Comparison of ENCODE assay signal across 17 cellular contexts in the genomic region with DNA sequence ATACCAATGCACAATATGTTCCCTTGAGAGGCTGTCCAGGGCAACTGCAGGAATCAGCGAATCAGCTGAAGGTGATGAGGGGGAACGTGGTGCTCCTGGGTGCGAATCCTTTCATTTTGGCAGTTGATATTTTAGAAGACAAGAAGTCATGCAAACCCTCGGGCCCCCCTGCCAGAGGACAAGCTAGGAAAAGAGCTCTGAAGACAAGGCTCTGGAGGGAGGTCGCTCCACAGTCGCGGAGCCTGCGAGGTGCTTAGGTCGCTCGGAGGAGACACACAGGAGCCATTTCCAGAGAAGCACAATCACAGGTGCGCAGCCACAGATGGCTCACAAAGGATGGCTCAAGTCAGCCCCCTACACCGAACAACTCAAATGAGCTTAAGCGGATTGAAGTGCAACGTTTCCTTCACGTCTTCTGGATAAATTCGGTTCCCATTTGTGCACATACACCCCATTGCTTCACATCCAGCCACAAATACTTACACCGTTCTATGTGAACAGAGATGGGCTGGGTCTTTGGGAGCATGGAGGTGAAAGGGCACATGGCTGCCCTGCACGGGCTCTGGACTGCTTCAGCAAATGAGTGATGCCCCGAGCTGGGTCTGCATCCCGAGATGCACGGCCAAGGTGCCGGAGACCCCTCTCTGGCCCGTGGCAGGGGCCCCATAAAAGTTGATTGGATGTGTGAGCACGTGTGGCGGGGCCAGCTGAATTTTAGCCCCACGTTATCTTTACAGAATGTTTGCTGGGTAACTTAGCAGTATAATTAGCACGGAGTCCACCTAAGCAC.
A peak's percentile ranks its signal among the peaks of the same experiment; 100 is the strongest.
DNase-seq lines count a peak whose midpoint lies in the region; ATAC-seq, FAIRE-seq and TF ChIP-seq lines count a peak whose summit lies in the region.
"Had no signal": no experiment of that assay in that cellular context is flagged by ENCODE, and none has a peak within 500 bp of the region (broad histone marks: within the 10 kb centered on the region; RNA-seq: fewer than 3 reads in every experiment).

No MANE protein-coding gene starts in this region.

- no peaks in the 10 kb centered on the region for H3K4me1 ChIP-seq in neuronal stem cell (ENCODE audit: control insufficient read depth in 2 of 2, insufficient read depth in 1 of 2, low read depth in 1 of 2, low read length in 2 of 2)
- no peaks in the 10 kb centered on the region for H3K4me1 ChIP-seq in spleen

- no peak overlapping the region for H2AFZ ChIP-seq in neuronal stem cell (ENCODE audit: low read length)
- H2AFZ ChIP-seq: GM23338 had no signal

- H2BK5ac ChIP-seq in neuronal stem cell (ENCODE audit: low read length), result no peak overlapping the region

- H3K4me3 ChIP-seq in bronchial epithelial cell (ENCODE audit: low read depth, low read length) (no peak overlapping the region), neuronal stem cell (ENCODE audit: low read length in 2 of 2) (no peak overlapping the region), spleen (no peak overlapping the region)
- H3K4me3 ChIP-seq: GM12878, GM23338 had no signal

- no peak overlapping the region for H2BK120ac ChIP-seq in neuronal stem cell (ENCODE audit: low read depth, low read length)

- H2BK15ac ChIP-seq in neuronal stem cell (ENCODE audit: low read length), result no peak overlapping the region

- H3K23ac ChIP-seq in neuronal stem cell (ENCODE audit: low read depth, low read length, poor library complexity), result no peak overlapping the region

- no peak overlapping the region for H3K4me2 ChIP-seq in neuronal stem cell (ENCODE audit: insufficient read depth, low read length, poor library complexity, severe bottlenecking)
- H3K4me2 ChIP-seq: GM23338 had no signal

- H2BK12ac ChIP-seq in neuronal stem cell (ENCODE audit: low read length), result no peak overlapping the region

- no peak overlapping the region for H3K9ac ChIP-seq in neuronal stem cell (ENCODE audit: low read depth, low read length, poor library complexity)

- no CpG with 5 or more reads among the region's 27 CpGs for WGBS in neuronal stem cell (ENCODE audit: extremely low coverage in 2 of 2, insufficient read length in 2 of 2, insufficient replicate concordance in 1 of 2), 2 donors
- WGBS in spleen, 5 donors, result 85 to 90% (median 88%) methylated on average over 27 of the region's 27 CpGs

- peaks cover 2% of the 10 kb centered on the region for H3K79me1 ChIP-seq in neuronal stem cell (ENCODE audit: low read depth, low read length)

- no peak for DNase-seq in bronchial epithelial cell (ENCODE audit: low read depth)
- no peak for DNase-seq in neuronal stem cell (ENCODE audit: low spot score)
- peak; percentile 45 for DNase-seq in spleen
- DNase-seq in SIG-M5 treated with dmso at 0.1 percent for 504 hours (lab: John Stamatoyannopoulos, UW; ENCODE audit: unreplicated experiment), result no peak
- no peak for DNase-seq in SW480 (ENCODE audit: low spot score)
- DNase-seq: CD4-positive, alpha-beta T cell; CD8-positive, alpha-beta memory T cell; DMS 273 treated with DMSO at 0.1 percent for 48 hours; DMS79; EL; GDM1; H9 had no signal

- TF ChIP-seq CTCF in bronchial epithelial cell (IDR thresholded peaks at IDR 0.05; ENCODE audit: insufficient read depth, low read length, severe bottlenecking) (no peak), spleen (IDR thresholded peaks at IDR 0.05 in 8 of 11, conservative IDR thresholded peaks at IDR 0.05 in 3 of 11) (no peak)

- no peak overlapping the region for H3K18ac ChIP-seq in neuronal stem cell (ENCODE audit: low read length)

- H3K9me3 ChIP-seq in neuronal stem cell (replicated peaks in 1 of 2; ENCODE audit: control insufficient read depth in 2 of 2, insufficient read depth in 1 of 2, low read depth in 1 of 2, low read length in 2 of 2) (no peaks in the 10 kb centered on the region), spleen (peaks cover 3 to 55% (median 18%) of the 10 kb centered on the region in 8 donors)

- H3K36me3 ChIP-seq in bronchial epithelial cell (ENCODE audit: control insufficient read depth, insufficient read depth, low read length), result no peaks in the 10 kb centered on the region
- no peaks in the 10 kb centered on the region for H3K36me3 ChIP-seq in neuronal stem cell (replicated peaks in 1 of 2; ENCODE audit: control insufficient read depth in 2 of 2, insufficient read depth in 2 of 2, low read length in 2 of 2)
- no peaks in the 10 kb centered on the region for H3K36me3 ChIP-seq in spleen

- FAIRE-seq in bronchial epithelial cell (lab: Jason Lieb, UNC), result peak; percentile 80
- FAIRE-seq: D721Med, GM12878 had no signal

- intact Hi-C loops in spleen (cut with DNase I; ENCODE audit: low total_unique reads), result no loop called here

- H4K91ac ChIP-seq in neuronal stem cell (ENCODE audit: low read depth, low read length, poor library complexity), result no peak overlapping the region

- TF ChIP-seq POLR2A in spleen (IDR thresholded peaks at IDR 0.05), result no peak

- no peak overlapping the region for H4K8ac ChIP-seq in neuronal stem cell (ENCODE audit: low read depth, low read length)

- no peak overlapping the region for H3K4ac ChIP-seq in neuronal stem cell (ENCODE audit: low read length)

- H3K27me3 ChIP-seq in bronchial epithelial cell (ENCODE audit: control insufficient read depth, insufficient read depth, low read length) (no peaks in the 10 kb centered on the region), neuronal stem cell (ENCODE audit: control insufficient read depth in 3 of 3, insufficient read depth in 3 of 3, low read depth in 1 of 3, low read length in 3 of 3) (no peaks in the 10 kb centered on the region), spleen (replicated peaks in 1 of 7) (no peaks in the 10 kb centered on the region)

- H2AK5ac ChIP-seq in neuronal stem cell (ENCODE audit: low read depth, low read length), result peak overlapping the region; percentile 14

- no peak for ATAC-seq in GM18907 (IDR thresholded peaks at IDR 0.05; ENCODE audit: unreplicated experiment)
- ATAC-seq: GM12878, GM23338, HCT116 had no signal

- H3K14ac ChIP-seq in neuronal stem cell (ENCODE audit: low read length), result no peak overlapping the region

- H3K27ac ChIP-seq in neuronal stem cell (replicated peaks; ENCODE audit: low read length) (no peak overlapping the region), spleen (no peak overlapping the region)
